Comparison of ENCODE assay signal across 8 cellular contexts in the genomic region with DNA sequence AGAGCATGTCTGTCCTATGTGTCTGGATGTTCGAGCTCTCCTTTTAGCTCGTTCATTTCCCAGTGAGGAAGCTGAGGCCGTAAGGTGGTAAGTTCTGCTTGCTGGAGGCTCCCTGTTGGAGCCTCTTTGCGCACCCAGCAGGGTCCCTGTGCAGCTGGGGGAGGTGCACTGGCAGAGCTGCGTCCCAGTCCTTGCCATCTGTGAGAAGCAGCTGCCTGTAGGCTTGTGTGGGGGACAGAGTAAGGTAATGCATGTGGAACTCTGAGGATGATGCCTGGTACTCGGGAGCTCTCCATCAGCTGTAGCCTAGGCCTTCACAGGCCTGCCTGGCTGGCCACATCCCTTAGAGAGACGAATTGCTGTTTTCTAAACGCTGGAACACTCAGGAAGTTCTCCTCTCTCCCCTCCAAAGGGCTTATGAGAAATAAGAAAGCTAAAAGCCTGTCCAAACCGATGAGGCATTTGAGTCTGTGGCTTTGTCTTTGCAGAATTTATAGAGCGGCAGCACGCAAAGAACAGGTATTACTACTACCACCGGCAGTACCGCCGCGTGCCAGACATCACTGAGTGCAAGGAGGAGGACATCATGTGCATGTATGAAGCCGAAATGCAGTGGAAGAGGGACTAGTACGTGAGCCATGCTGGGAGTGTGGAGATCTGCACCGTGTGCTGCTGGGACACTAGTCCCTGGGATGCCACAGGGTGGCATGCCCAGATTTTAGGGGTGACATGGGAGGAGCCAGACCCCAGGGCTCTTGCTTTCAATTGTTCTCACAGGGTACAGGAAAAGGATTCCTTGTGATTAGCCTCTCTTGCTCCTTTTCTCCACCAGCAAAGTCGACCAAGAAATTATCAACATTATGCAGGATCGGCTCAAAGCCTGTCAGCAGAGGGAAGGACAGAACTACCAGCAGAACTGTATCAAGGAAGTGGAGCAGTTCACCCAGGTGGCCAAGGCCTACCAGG. TPM values are rescaled to one million over a fixed set of nuclear protein-coding genes. Genes with fewer than 3 reads are reported as not detected.
DNase-seq lines count a peak whose midpoint lies in the region; TF ChIP-seq lines count a peak whose summit lies in the region.

No MANE protein-coding gene starts in this region.

- intact Hi-C loops in thyroid gland (cut with DNase I) (no loop called here), cardiac septum (cut with DNase I) (no loop called here)

- DNase-seq in Caki2 (ENCODE audit: low read depth): peak; percentile 54
- peak; percentile 81 for DNase-seq in HT1080 (ENCODE audit: low read depth)
- DNase-seq in SJSA1 (ENCODE audit: low read depth in 1 of 2, low spot score in 2 of 2): peak in 1 of 2 experiments; percentile 36
- peak in 1 of 2 donors; percentile 50 for DNase-seq in cardiac fibroblast (ENCODE audit: low read depth in 2 of 2)
- no peak for DNase-seq in DMS79 (lab: John Stamatoyannopoulos, UW)
- DNase-seq in thyroid gland: no peak
- DNase-seq in cardiac septum (ENCODE audit: low spot score): no peak

- H2AFZ ChIP-seq in neural cell (ENCODE audit: low read depth, low read length): no peak overlapping the region

- H3K4me3 ChIP-seq in SJSA1 (peak overlapping the region; percentile 67), cardiac fibroblast (replicated peaks in 1 of 2; ENCODE audit: low read depth in 2 of 2, low read length in 2 of 2) (peak overlapping the region; percentile 85 to 87), neural cell (ENCODE audit: low read length) (peak overlapping the region; percentile 97), thyroid gland (replicated peaks in 1 of 3) (no peak overlapping the region)

- peaks cover 18% of the 10 kb centered on the region for H3K79me2 ChIP-seq in neural cell (replicated peaks; ENCODE audit: insufficient read depth, low read length)

- 68 to 69% methylated on average over 20 of the region's 20 CpGs for WGBS in thyroid gland, 2 donors

- TF ChIP-seq CTCF in cardiac fibroblast (IDR thresholded peaks at IDR 0.05; ENCODE audit: low read depth, low read length) (no peak), neural cell (IDR thresholded peaks at IDR 0.05; ENCODE audit: poor library complexity, severe bottlenecking) (no peak), thyroid gland (IDR thresholded peaks at IDR 0.05) (no peak)

- H3K9me3 ChIP-seq in SJSA1 (replicated peaks): no peaks in the 10 kb centered on the region
- no peaks in the 10 kb centered on the region for H3K9me3 ChIP-seq in neural cell (ENCODE audit: low read length)
- H3K9me3 ChIP-seq in thyroid gland: no peaks in the 10 kb centered on the region

- TF ChIP-seq RAD21 in neural cell (conservative IDR thresholded peaks at IDR 0.05): no peak

- H3K9ac ChIP-seq in neural cell (ENCODE audit: low read length): peak overlapping the region; percentile 96

- H3K4me1 ChIP-seq in SJSA1 (replicated peaks) (peaks cover 38% of the 10 kb centered on the region), thyroid gland (peaks cover 18 to 30% of the 10 kb centered on the region in 2 donors)

- H3K27me3 ChIP-seq in SJSA1 (replicated peaks) (no peaks in the 10 kb centered on the region), neural cell (ENCODE audit: insufficient read depth, low read depth, low read length) (no peaks in the 10 kb centered on the region), thyroid gland (no peaks in the 10 kb centered on the region)

- H3F3A ChIP-seq in neural cell (ENCODE audit: insufficient read depth, low read length, poor library complexity, severe bottlenecking): no peaks in the 10 kb centered on the region

- no peak for TF ChIP-seq POLR2A in thyroid gland (IDR thresholded peaks at IDR 0.05)

- no peaks in the 10 kb centered on the region for H3K9me2 ChIP-seq in neural cell (ENCODE audit: insufficient read depth, low read length)

- H3K36me3 ChIP-seq in SJSA1: peaks cover 57% of the 10 kb centered on the region
- H3K36me3 ChIP-seq in neural cell (ENCODE audit: insufficient read depth, low read length): no peaks in the 10 kb centered on the region
- peaks cover 6 to 15% of the 10 kb centered on the region in 2 donors for H3K36me3 ChIP-seq in thyroid gland

- no peak overlapping the region for H3K4me2 ChIP-seq in neural cell (ENCODE audit: low read length)

- no peak for TF ChIP-seq EP300 in neural cell (conservative IDR thresholded peaks at IDR 0.05; ENCODE audit: poor library complexity, severe bottlenecking)

- no peaks in the 10 kb centered on the region for H4K20me1 ChIP-seq in neural cell (ENCODE audit: insufficient read depth)

- in situ Hi-C loops in Caki2 (cut with HindIII; ENCODE audit: low pct_unique_long_range_greater_than_20kb, low sequenced_read_pairs): loop anchor here (10.0 kb wide), 1 partner anchor 96 kb away; no protein-coding TSS in a partner anchor

- H3K27ac ChIP-seq in SJSA1: no peak overlapping the region
- H3K27ac ChIP-seq in neural cell (ENCODE audit: low read length): no peak overlapping the region
- no peak overlapping the region for H3K27ac ChIP-seq in thyroid gland

TF ChIP-seq in neural cell, 6 proteins besides CTCF, POLR2A, EP300 and RAD21 (continues in another document):
- no peak for TF ChIP-seq EZH2 (IDR thresholded peaks at IDR 0.05; ENCODE audit: borderline replicate concordance, insufficient read depth, low read length, poor library complexity, severe bottlenecking)
- TF ChIP-seq MXI1 (conservative IDR thresholded peaks at IDR 0.05; ENCODE audit: poor library complexity, severe bottlenecking): no peak
- TF ChIP-seq POLR2AphosphoS5 (IDR thresholded peaks at IDR 0.05): no peak
- no peak for TF ChIP-seq TAF1 (IDR thresholded peaks at IDR 0.05; ENCODE audit: low read depth)

RNA-seq across cellular contexts. Expression of gene NDUFB10, which starts 1.6 kb away (rescaled TPM):
- 527 and 683 TPM in 2 replicates for total RNA-seq in Caki2 (2014; rRNA removed; shearing (Covaris generic); ENCODE audit: low replicate concordance)
- 559 and 621 TPM in 2 replicates for total RNA-seq in HT1080 (2014; rRNA removed; shearing (Covaris generic))
- polyA plus RNA-seq in HT1080 (2015; cell fraction: cytosol; rRNA removed): 343 and 350 TPM in 2 replicates
- 82.3 and 99.9 TPM in 2 replicates for polyA plus RNA-seq in HT1080 (2015; cell fraction: nucleus; rRNA removed)
- total RNA-seq in SJSA1 (2014; rRNA removed; shearing (Covaris generic)): 273 and 292 TPM in 2 replicates
- polyA plus RNA-seq in neural cell: 215 and 217 TPM in 2 replicates
- polyA minus RNA-seq in neural cell: 76.4 and 95.6 TPM in 2 replicates
- 100 to 1,000 TPM; 174 to 325 (median 284) TPM for total RNA-seq in thyroid gland
- 390 TPM for total RNA-seq in cardiac septum

RNA-seq across cellular contexts. Expression of gene RPS2, which starts 3.7 kb away (rescaled TPM):
- 7,960 and 10,766 TPM in 2 replicates for total RNA-seq in Caki2 (2014; rRNA removed; shearing (Covaris generic); ENCODE audit: low replicate concordance)
- total RNA-seq in HT1080 (2014; rRNA removed; shearing (Covaris generic)): 5,088 and 5,569 TPM in 2 replicates
- 8,964 and 9,967 TPM in 2 replicates for polyA plus RNA-seq in HT1080 (2015; cell fraction: cytosol; rRNA removed)
- 2,812 and 3,088 TPM in 2 replicates for polyA plus RNA-seq in HT1080 (2015; cell fraction: nucleus; rRNA removed)
- total RNA-seq in SJSA1 (2014; rRNA removed; shearing (Covaris generic)): 2,199 and 2,611 TPM in 2 replicates
- polyA plus RNA-seq in neural cell: 1,295 and 1,393 TPM in 2 replicates
- polyA minus RNA-seq in neural cell: 735 and 770 TPM in 2 replicates
- total RNA-seq in thyroid gland: 1,000 to 10,000 TPM in 3 of 4 donors, 100 to 1,000 TPM in 1; 976 to 2,244 (median 1,167) TPM
- total RNA-seq in cardiac septum: 702 TPM

RNA-seq across cellular contexts. Expression of gene RNF151, which starts 5.7 kb away (rescaled TPM):
- total RNA-seq in Caki2 (2014; rRNA removed; shearing (Covaris generic); ENCODE audit: low replicate concordance): not detected in 2 replicates
- not detected in 2 replicates for total RNA-seq in HT1080 (2014; rRNA removed; shearing (Covaris generic))
- not detected in 2 replicates for polyA plus RNA-seq in HT1080 (2015; cell fraction: cytosol; rRNA removed)
- polyA plus RNA-seq in HT1080 (2015; cell fraction: nucleus; rRNA removed): not detected in 2 replicates
- not detected in 2 replicates for total RNA-seq in SJSA1 (2014; rRNA removed; shearing (Covaris generic))
- not detected in 2 replicates for polyA plus RNA-seq in neural cell
- not detected in 2 replicates for polyA minus RNA-seq in neural cell
- total RNA-seq in thyroid gland (not detected), cardiac septum (not detected)

RNA-seq across cellular contexts. Expression of gene RPL3L, which starts 6.5 kb away (rescaled TPM):
- not detected in 2 replicates for total RNA-seq in Caki2 (2014; rRNA removed; shearing (Covaris generic); ENCODE audit: low replicate concordance)
- not detected in 2 replicates for total RNA-seq in HT1080 (2014; rRNA removed; shearing (Covaris generic))
- polyA plus RNA-seq in HT1080 (2015; cell fraction: cytosol; rRNA removed): not detected in 2 replicates
- not detected in 2 replicates for polyA plus RNA-seq in HT1080 (2015; cell fraction: nucleus; rRNA removed)
- total RNA-seq in SJSA1 (2014; rRNA removed; shearing (Covaris generic)): not detected in 2 replicates
- not detected in 2 replicates for polyA plus RNA-seq in neural cell
- not detected in 2 replicates for polyA minus RNA-seq in neural cell
- not detected for total RNA-seq in thyroid gland
- total RNA-seq in cardiac septum: 202 TPM

RNA-seq across cellular contexts. Expression of gene TBL3, which starts 10.9 kb away (rescaled TPM):
- 128 and 160 TPM in 2 replicates for total RNA-seq in Caki2 (2014; rRNA removed; shearing (Covaris generic); ENCODE audit: low replicate concordance)
- total RNA-seq in HT1080 (2014; rRNA removed; shearing (Covaris generic)): 47.8 and 53.4 TPM in 2 replicates
- polyA plus RNA-seq in HT1080 (2015; cell fraction: cytosol; rRNA removed): 55.7 and 58.7 TPM in 2 replicates
- 105 and 114 TPM in 2 replicates for polyA plus RNA-seq in HT1080 (2015; cell fraction: nucleus; rRNA removed)
- 68.0 and 156 TPM in 2 replicates for total RNA-seq in SJSA1 (2014; rRNA removed; shearing (Covaris generic))
- polyA plus RNA-seq in neural cell: 20.5 and 21.4 TPM in 2 replicates
- polyA minus RNA-seq in neural cell: 13.5 and 20.5 TPM in 2 replicates
- total RNA-seq in thyroid gland (10 to 100 TPM; 34.4 to 91.8 (median 53.7) TPM), cardiac septum (18.3 TPM)

Comparison
In these comparisons a context has a peak if more than half of its experiments do, and no peak if none do; other contexts are left out.
1. DNase-seq: peak in Caki2 (single experiment) and HT1080 (single experiment); none in DMS79 (single experiment), thyroid gland (0 of 2) and cardiac septum (single experiment).
2. H3K4me3 ChIP-seq: peak in SJSA1 (single experiment), cardiac fibroblast (2 of 2) and neural cell (single experiment); none in thyroid gland (0 of 3).